Comparison of ENCODE assay signal across 21 cellular contexts in genomic region chr20:36248836-36249235, GRCh38.
"Had no signal": no experiment of that assay in that cellular context is flagged by ENCODE, and none has a peak within 500 bp of the region (broad histone marks: within the 10 kb centered on the region; RNA-seq: fewer than 3 reads in every experiment).

No MANE protein-coding gene starts in this region.

- H3K27me3 Mint-ChIP-seq: activated CD4-positive, alpha-beta memory T cell treated with anti-CD3 and anti-CD28 coated beads for 36 hours; activated CD8-positive, alpha-beta memory T cell treated with anti-CD3 and anti-CD28 coated beads, Interleukin-2, amount 10 ng/mL, durations not matched to agents 7 days and 5 days; activated naive CD4-positive, alpha-beta T cell treated with anti-CD3 and anti-CD28 coated beads, Interleukin-2, amount 10 ng/mL, durations not matched to agents 7 days and 5 days; activated T-cell treated with anti-CD3 and anti-CD28 coated beads, Interleukin-2, amount 50 U/mL, for 24 hours; stimulated activated naive B cell treated with anti-CD40 and anti-IgM and Interleukin-4, amounts not matched to agents 10 μg/mL and 1 μg/mL and 100 μg/mL, for 72 hours had no signal

- H3K4me3 Mint-ChIP-seq: activated CD4-positive, alpha-beta memory T cell treated with anti-CD3 and anti-CD28 coated beads for 36 hours; activated CD8-positive, alpha-beta memory T cell treated with anti-CD3 and anti-CD28 coated beads, Interleukin-2, amount 10 ng/mL, durations not matched to agents 7 days and 5 days; activated naive CD4-positive, alpha-beta T cell treated with anti-CD3 and anti-CD28 coated beads, Interleukin-2, amount 10 ng/mL, durations not matched to agents 7 days and 5 days; activated T-cell treated with anti-CD3 and anti-CD28 coated beads, Interleukin-2, amount 50 U/mL, for 24 hours; mesothelial cell of epicardium; neural crest cell; stimulated activated naive B cell treated with anti-CD40 and anti-IgM and Interleukin-4, amounts not matched to agents 10 μg/mL and 1 μg/mL and 100 μg/mL, for 72 hours had no signal

- DNase-seq: activated CD4-positive, alpha-beta memory T cell treated with anti-CD3 and anti-CD28 coated beads for 36 hours; activated CD4-positive, alpha-beta T cell treated with anti-CD3 and anti-CD28 coated beads for 1 hour; activated CD8-positive, alpha-beta memory T cell treated with anti-CD3 and anti-CD28 coated beads, Interleukin-2, amount 10 ng/mL, durations not matched to agents 7 days and 5 days; activated naive CD4-positive, alpha-beta T cell treated with anti-CD3 and anti-CD28 coated beads, Interleukin-2, amount 10 ng/mL, durations not matched to agents 7 days and 5 days; activated T-cell treated with anti-CD3 and anti-CD28 coated beads, Interleukin-2, amount 50 U/mL, for 24 hours; adrenal gland; heart right ventricle; left cardiac atrium; lower lobe of right lung; ovary; stimulated activated CD4-positive, alpha-beta T cell treated with anti-CD3 and anti-CD28 coated beads, Interleukin-15, amount 100 ng/mL, for 24 hours; stimulated activated CD4-positive, alpha-beta T cell treated with anti-CD3 and anti-CD28 coated beads, Interleukin-4, amount 100 ng/mL, for 1 hour; stimulated activated naive B cell treated with anti-CD40 and anti-IgM and Interleukin-4, amounts not matched to agents 10 μg/mL and 1 μg/mL and 100 μg/mL, for 72 hours; T1000; transverse colon had no signal

- FAIRE-seq: endometrium had no signal

- H3K27ac Mint-ChIP-seq: activated CD4-positive, alpha-beta memory T cell treated with anti-CD3 and anti-CD28 coated beads for 36 hours; activated CD8-positive, alpha-beta memory T cell treated with anti-CD3 and anti-CD28 coated beads, Interleukin-2, amount 10 ng/mL, durations not matched to agents 7 days and 5 days; activated naive CD4-positive, alpha-beta T cell treated with anti-CD3 and anti-CD28 coated beads, Interleukin-2, amount 10 ng/mL, durations not matched to agents 7 days and 5 days; mesothelial cell of epicardium; stimulated activated naive B cell treated with anti-CD40 and anti-IgM and Interleukin-4, amounts not matched to agents 10 μg/mL and 1 μg/mL and 100 μg/mL, for 72 hours had no signal

- H3K9me3 Mint-ChIP-seq: activated CD4-positive, alpha-beta memory T cell treated with anti-CD3 and anti-CD28 coated beads for 36 hours; activated naive CD4-positive, alpha-beta T cell treated with anti-CD3 and anti-CD28 coated beads, Interleukin-2, amount 10 ng/mL, durations not matched to agents 7 days and 5 days; activated T-cell treated with anti-CD3 and anti-CD28 coated beads, Interleukin-2, amount 50 U/mL, for 24 hours; mesothelial cell of epicardium; neural crest cell; stimulated activated naive B cell treated with anti-CD40 and anti-IgM and Interleukin-4, amounts not matched to agents 10 μg/mL and 1 μg/mL and 100 μg/mL, for 72 hours had no signal

- H3K9me3 ChIP-seq: adrenal gland, gastroesophageal sphincter, heart right ventricle, lower lobe of right lung, ovary, transverse colon, vagina had no signal

- H3K4me1 ChIP-seq: heart right ventricle, lower lobe of right lung, transverse colon had no signal

- H3K4me3 ChIP-seq: adrenal gland, gastroesophageal sphincter, heart right ventricle, lower lobe of right lung, ovary, transverse colon, vagina had no signal

- H3K27me3 ChIP-seq: adrenal gland, gastroesophageal sphincter, heart right ventricle, ovary, transverse colon, vagina had no signal

- H3K36me3 ChIP-seq: ovary had no signal

- H3K4me1 Mint-ChIP-seq: activated naive CD4-positive, alpha-beta T cell treated with anti-CD3 and anti-CD28 coated beads, Interleukin-2, amount 10 ng/mL, durations not matched to agents 7 days and 5 days; mesothelial cell of epicardium; neural crest cell had no signal

- ATAC-seq: activated CD8-positive, alpha-beta memory T cell treated with anti-CD3 and anti-CD28 coated beads, Interleukin-2, amount 10 ng/mL, durations not matched to agents 7 days and 5 days; gastroesophageal sphincter; heart right ventricle; left cardiac atrium; lower lobe of right lung had no signal

- H3K27ac ChIP-seq: adrenal gland, gastroesophageal sphincter, heart right ventricle, lower lobe of right lung, ovary, transverse colon, vagina, VCaP had no signal
